1 cellular context compared by ENCODE assay signal in the genomic region with DNA sequence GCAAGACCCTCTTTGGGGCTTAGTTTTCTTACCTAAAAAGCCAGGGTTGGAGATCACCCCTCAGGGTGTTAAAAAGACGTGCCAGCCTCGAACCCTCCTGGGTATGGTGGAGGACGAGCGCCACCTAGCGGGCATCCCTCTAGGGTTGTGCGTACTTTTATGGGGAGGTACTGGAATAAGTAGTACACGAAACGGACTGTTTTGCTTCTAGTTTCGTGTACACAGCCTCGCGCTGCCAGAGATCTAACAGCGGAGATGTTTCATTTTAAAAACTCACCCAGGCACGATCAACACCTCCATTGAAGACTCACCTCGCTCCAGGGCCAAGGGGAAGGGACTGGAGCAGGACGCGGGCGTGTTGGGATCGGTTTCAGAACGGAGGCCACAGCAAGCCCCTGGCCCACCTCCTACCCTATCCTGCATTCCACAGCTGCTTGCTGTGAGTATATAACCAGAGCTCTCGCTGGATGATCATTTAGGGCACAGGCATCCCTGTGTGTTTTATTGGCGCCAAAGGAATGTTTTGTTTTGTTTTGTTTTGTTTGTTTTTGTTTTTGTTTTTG.
TF ChIP-seq lines count a peak whose summit lies in the region.

No MANE protein-coding gene starts in this region.

TF ChIP-seq in K562, 482 proteins besides CTCF, POLR2A, EP300 and RAD21 (continued from another document and continues in another):
- TF ChIP-seq, protein P1, sequence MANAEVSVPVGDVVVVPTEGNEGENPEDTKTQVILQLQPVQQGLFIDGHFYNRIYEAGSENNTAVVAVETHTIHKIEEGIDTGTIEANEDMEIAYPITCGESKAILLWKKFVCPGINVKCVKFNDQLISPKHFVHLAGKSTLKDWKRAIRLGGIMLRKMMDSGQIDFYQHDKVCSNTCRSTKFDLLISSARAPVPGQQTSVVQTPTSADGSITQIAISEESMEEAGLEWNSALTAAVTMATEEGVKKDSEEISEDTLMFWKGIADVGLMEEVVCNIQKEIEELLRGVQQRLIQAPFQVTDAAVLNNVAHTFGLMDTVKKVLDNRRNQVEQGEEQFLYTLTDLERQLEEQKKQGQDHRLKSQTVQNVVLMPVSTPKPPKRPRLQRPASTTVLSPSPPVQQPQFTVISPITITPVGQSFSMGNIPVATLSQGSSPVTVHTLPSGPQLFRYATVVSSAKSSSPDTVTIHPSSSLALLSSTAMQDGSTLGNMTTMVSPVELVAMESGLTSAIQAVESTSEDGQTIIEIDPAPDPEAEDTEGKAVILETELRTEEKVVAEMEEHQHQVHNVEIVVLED (CRISPR knock-in tag; IDR thresholded peaks at IDR 0.05), result no peak
- TF ChIP-seq CHD4 (IDR thresholded peaks at IDR 0.05; ENCODE audit: insufficient read depth, insufficient replicate concordance, low read depth, low read length, poor library complexity, severe bottlenecking) (no peak), ZNF384 (IDR thresholded peaks at IDR 0.05; ENCODE audit: low read depth, low read length) (0 out of 2 replicates have a peak, but pooled peaks have one; percentile 40), PHF21A (IDR thresholded peaks at IDR 0.05; ENCODE audit: borderline replicate concordance, low read depth) (no peak), KLF6 (CRISPR knock-in tag; IDR thresholded peaks at IDR 0.05; ENCODE audit: borderline replicate concordance) (no peak), BCL6 (CRISPR knock-in tag; IDR thresholded peaks at IDR 0.05) (no peak), ETV1 (tag; conservative IDR thresholded peaks at IDR 0.05; ENCODE audit: low read depth) (no peak), MAFG (tag; conservative IDR thresholded peaks at IDR 0.05) (no peak), ZKSCAN3 (CRISPR knock-in tag; IDR thresholded peaks at IDR 0.05) (no peak), ZNF695 (CRISPR knock-in tag; IDR thresholded peaks at IDR 0.05) (no peak), FOXA1 (IDR thresholded peaks at IDR 0.05; ENCODE audit: borderline replicate concordance) (no peak), HEY1 (CRISPR knock-in tag; IDR thresholded peaks at IDR 0.05; ENCODE audit: borderline replicate concordance) (no peak), ZNF253 (CRISPR knock-in tag; conservative IDR thresholded peaks at IDR 0.05) (no peak), ZNF232 (CRISPR knock-in tag; IDR thresholded peaks at IDR 0.05) (no peak), MCM3 (IDR thresholded peaks at IDR 0.05) (no peak), ARNT (IDR thresholded peaks at IDR 0.05) (0 out of 4 replicates have a peak, but pooled peaks of 1 of the 2 experiments have one; percentile 4), SIX5 (IDR thresholded peaks at IDR 0.05; ENCODE audit: borderline replicate concordance in 1 of 2, insufficient read depth in 1 of 2, low read depth in 1 of 2, low read length in 2 of 2) (no peak), NFXL1 (CRISPR knock-in tag; IDR thresholded peaks at IDR 0.05) (no peak), ZNF766 (CRISPR knock-in tag; conservative IDR thresholded peaks at IDR 0.05) (no peak), TSC22D4 (tag; IDR thresholded peaks at IDR 0.05) (no peak), EP400 (IDR thresholded peaks at IDR 0.05) (no peak)
- TF ChIP-seq, protein P2, sequence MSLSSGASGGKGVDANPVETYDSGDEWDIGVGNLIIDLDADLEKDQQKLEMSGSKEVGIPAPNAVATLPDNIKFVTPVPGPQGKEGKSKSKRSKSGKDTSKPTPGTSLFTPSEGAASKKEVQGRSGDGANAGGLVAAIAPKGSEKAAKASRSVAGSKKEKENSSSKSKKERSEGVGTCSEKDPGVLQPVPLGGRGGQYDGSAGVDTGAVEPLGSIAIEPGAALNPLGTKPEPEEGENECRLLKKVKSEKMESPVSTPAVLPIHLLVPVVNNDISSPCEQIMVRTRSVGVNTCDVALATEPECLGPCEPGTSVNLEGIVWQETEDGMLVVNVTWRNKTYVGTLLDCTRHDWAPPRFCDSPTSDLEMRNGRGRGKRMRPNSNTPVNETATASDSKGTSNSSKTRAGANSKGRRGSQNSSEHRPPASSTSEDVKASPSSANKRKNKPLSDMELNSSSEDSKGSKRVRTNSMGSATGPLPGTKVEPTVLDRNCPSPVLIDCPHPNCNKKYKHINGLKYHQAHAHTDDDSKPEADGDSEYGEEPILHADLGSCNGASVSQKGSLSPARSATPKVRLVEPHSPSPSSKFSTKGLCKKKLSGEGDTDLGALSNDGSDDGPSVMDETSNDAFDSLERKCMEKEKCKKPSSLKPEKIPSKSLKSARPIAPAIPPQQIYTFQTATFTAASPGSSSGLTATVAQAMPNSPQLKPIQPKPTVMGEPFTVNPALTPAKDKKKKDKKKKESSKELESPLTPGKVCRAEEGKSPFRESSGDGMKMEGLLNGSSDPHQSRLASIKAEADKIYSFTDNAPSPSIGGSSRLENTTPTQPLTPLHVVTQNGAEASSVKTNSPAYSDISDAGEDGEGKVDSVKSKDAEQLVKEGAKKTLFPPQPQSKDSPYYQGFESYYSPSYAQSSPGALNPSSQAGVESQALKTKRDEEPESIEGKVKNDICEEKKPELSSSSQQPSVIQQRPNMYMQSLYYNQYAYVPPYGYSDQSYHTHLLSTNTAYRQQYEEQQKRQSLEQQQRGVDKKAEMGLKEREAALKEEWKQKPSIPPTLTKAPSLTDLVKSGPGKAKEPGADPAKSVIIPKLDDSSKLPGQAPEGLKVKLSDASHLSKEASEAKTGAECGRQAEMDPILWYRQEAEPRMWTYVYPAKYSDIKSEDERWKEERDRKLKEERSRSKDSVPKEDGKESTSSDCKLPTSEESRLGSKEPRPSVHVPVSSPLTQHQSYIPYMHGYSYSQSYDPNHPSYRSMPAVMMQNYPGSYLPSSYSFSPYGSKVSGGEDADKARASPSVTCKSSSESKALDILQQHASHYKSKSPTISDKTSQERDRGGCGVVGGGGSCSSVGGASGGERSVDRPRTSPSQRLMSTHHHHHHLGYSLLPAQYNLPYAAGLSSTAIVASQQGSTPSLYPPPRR (CRISPR knock-in tag; IDR thresholded peaks at IDR 0.05; ENCODE audit: borderline replicate concordance), result no peak
- TF ChIP-seq, protein P3, sequence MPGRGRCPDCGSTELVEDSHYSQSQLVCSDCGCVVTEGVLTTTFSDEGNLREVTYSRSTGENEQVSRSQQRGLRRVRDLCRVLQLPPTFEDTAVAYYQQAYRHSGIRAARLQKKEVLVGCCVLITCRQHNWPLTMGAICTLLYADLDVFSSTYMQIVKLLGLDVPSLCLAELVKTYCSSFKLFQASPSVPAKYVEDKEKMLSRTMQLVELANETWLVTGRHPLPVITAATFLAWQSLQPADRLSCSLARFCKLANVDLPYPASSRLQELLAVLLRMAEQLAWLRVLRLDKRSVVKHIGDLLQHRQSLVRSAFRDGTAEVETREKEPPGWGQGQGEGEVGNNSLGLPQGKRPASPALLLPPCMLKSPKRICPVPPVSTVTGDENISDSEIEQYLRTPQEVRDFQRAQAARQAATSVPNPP (IDR thresholded peaks at IDR 0.05; ENCODE audit: borderline replicate concordance, insufficient read depth, insufficient read length), result no peak
- TF ChIP-seq, protein P4, sequence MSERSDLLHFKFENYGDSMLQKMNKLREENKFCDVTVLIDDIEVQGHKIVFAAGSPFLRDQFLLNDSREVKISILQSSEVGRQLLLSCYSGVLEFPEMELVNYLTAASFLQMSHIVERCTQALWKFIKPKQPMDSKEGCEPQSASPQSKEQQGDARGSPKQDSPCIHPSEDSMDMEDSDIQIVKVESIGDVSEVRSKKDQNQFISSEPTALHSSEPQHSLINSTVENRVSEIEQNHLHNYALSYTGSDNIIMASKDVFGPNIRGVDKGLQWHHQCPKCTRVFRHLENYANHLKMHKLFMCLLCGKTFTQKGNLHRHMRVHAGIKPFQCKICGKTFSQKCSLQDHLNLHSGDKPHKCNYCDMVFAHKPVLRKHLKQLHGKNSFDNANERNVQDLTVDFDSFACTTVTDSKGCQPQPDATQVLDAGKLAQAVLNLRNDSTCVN (CRISPR knock-in tag; IDR thresholded peaks at IDR 0.05), result no peak
- TF ChIP-seq, protein P5, sequence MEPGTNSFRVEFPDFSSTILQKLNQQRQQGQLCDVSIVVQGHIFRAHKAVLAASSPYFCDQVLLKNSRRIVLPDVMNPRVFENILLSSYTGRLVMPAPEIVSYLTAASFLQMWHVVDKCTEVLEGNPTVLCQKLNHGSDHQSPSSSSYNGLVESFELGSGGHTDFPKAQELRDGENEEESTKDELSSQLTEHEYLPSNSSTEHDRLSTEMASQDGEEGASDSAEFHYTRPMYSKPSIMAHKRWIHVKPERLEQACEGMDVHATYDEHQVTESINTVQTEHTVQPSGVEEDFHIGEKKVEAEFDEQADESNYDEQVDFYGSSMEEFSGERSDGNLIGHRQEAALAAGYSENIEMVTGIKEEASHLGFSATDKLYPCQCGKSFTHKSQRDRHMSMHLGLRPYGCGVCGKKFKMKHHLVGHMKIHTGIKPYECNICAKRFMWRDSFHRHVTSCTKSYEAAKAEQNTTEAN (CRISPR knock-in tag; IDR thresholded peaks at IDR 0.05), result no peak
- TF ChIP-seq, protein P6, sequence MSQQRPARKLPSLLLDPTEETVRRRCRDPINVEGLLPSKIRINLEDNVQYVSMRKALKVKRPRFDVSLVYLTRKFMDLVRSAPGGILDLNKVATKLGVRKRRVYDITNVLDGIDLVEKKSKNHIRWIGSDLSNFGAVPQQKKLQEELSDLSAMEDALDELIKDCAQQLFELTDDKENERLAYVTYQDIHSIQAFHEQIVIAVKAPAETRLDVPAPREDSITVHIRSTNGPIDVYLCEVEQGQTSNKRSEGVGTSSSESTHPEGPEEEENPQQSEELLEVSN (IDR thresholded peaks at IDR 0.05; ENCODE audit: borderline replicate concordance in 1 of 2, extremely low read depth in 1 of 2, insufficient read depth in 1 of 2, insufficient read length in 1 of 2, low read depth in 1 of 2, low read length in 1 of 2, poor library complexity in 1 of 2, severe bottlenecking in 1 of 2), result no peak
- TF ChIP-seq, protein P7, sequence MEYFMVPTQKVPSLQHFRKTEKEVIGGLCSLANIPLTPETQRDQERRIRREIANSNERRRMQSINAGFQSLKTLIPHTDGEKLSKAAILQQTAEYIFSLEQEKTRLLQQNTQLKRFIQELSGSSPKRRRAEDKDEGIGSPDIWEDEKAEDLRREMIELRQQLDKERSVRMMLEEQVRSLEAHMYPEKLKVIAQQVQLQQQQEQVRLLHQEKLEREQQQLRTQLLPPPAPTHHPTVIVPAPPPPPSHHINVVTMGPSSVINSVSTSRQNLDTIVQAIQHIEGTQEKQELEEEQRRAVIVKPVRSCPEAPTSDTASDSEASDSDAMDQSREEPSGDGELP (CRISPR knock-in tag; IDR thresholded peaks at IDR 0.05; ENCODE audit: borderline replicate concordance), result 0 out of 2 replicates have a peak, but pooled peaks have one; percentile 18
- TF ChIP-seq, protein P8, sequence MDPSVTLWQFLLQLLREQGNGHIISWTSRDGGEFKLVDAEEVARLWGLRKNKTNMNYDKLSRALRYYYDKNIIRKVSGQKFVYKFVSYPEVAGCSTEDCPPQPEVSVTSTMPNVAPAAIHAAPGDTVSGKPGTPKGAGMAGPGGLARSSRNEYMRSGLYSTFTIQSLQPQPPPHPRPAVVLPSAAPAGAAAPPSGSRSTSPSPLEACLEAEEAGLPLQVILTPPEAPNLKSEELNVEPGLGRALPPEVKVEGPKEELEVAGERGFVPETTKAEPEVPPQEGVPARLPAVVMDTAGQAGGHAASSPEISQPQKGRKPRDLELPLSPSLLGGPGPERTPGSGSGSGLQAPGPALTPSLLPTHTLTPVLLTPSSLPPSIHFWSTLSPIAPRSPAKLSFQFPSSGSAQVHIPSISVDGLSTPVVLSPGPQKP (CRISPR knock-in tag; IDR thresholded peaks at IDR 0.05), result no peak
- TF ChIP-seq, protein P9, sequence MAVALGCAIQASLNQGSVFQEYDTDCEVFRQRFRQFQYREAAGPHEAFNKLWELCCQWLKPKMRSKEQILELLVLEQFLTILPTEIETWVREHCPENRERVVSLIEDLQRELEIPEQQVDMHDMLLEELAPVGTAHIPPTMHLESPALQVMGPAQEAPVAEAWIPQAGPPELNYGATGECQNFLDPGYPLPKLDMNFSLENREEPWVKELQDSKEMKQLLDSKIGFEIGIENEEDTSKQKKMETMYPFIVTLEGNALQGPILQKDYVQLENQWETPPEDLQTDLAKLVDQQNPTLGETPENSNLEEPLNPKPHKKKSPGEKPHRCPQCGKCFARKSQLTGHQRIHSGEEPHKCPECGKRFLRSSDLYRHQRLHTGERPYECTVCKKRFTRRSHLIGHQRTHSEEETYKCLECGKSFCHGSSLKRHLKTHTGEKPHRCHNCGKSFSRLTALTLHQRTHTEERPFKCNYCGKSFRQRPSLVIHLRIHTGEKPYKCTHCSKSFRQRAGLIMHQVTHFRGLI (CRISPR knock-in tag; IDR thresholded peaks at IDR 0.05), result no peak
- TF ChIP-seq, protein P10, sequence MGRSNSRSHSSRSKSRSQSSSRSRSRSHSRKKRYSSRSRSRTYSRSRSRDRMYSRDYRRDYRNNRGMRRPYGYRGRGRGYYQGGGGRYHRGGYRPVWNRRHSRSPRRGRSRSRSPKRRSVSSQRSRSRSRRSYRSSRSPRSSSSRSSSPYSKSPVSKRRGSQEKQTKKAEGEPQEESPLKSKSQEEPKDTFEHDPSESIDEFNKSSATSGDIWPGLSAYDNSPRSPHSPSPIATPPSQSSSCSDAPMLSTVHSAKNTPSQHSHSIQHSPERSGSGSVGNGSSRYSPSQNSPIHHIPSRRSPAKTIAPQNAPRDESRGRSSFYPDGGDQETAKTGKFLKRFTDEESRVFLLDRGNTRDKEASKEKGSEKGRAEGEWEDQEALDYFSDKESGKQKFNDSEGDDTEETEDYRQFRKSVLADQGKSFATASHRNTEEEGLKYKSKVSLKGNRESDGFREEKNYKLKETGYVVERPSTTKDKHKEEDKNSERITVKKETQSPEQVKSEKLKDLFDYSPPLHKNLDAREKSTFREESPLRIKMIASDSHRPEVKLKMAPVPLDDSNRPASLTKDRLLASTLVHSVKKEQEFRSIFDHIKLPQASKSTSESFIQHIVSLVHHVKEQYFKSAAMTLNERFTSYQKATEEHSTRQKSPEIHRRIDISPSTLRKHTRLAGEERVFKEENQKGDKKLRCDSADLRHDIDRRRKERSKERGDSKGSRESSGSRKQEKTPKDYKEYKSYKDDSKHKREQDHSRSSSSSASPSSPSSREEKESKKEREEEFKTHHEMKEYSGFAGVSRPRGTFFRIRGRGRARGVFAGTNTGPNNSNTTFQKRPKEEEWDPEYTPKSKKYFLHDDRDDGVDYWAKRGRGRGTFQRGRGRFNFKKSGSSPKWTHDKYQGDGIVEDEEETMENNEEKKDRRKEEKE (IDR thresholded peaks at IDR 0.05; ENCODE audit: borderline replicate concordance in 1 of 2, control insufficient read depth in 1 of 2, low read depth in 2 of 2, low read length in 1 of 2), result no peak
- TF ChIP-seq, protein P11, sequence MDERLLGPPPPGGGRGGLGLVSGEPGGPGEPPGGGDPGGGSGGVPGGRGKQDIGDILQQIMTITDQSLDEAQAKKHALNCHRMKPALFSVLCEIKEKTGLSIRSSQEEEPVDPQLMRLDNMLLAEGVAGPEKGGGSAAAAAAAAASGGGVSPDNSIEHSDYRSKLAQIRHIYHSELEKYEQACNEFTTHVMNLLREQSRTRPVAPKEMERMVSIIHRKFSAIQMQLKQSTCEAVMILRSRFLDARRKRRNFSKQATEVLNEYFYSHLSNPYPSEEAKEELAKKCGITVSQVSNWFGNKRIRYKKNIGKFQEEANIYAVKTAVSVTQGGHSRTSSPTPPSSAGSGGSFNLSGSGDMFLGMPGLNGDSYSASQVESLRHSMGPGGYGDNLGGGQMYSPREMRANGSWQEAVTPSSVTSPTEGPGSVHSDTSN (CRISPR knock-in tag; IDR thresholded peaks at IDR 0.05; ENCODE audit: low read depth), result no peak
- TF ChIP-seq, protein P11 (tag; conservative IDR thresholded peaks at IDR 0.05; ENCODE audit: low read depth), result 0 out of 2 replicates have a peak, but pooled peaks have one; percentile 10
